Comparison of ENCODE assay signal across 8 cellular contexts in genomic region chr2:84970266-84970955, GRCh38. TPM values are rescaled to one million over a fixed set of nuclear protein-coding genes. Genes with fewer than 3 reads are reported as not detected.
A peak's percentile ranks its signal among the peaks of the same experiment; 100 is the strongest.
DNase-seq lines count a peak whose midpoint lies in the region; ATAC-seq and TF ChIP-seq lines count a peak whose summit lies in the region.

No MANE protein-coding gene starts in this region.

- in situ Hi-C loops in SK-MEL-5 (cut with HindIII; ENCODE audit: low pct_unique_long_range_greater_than_20kb, low sequenced_read_pairs), result no loop called here

- ATAC-seq in CD4-positive, alpha-beta T cell (ENCODE audit: poor library complexity), result peak; percentile 33
- peak; percentile 45 for ATAC-seq in GM19328 (IDR thresholded peaks at IDR 0.05; ENCODE audit: unreplicated experiment)
- ATAC-seq in HG03457 (IDR thresholded peaks at IDR 0.05; ENCODE audit: unreplicated experiment), result peak; percentile 35
- peak; percentile 55 to 74 for ATAC-seq in left cardiac atrium

- H3K36me3 Mint-ChIP-seq in CD4-positive, alpha-beta T cell (ENCODE audit: low read depth), result peaks cover 31% of the 10 kb centered on the region
- peaks cover 52% of the 10 kb centered on the region for H3K36me3 Mint-ChIP-seq in activated naive CD8-positive, alpha-beta T cell treated with anti-CD3 and anti-CD28 coated beads for 36 hours

- DNase-seq in CD4-positive, alpha-beta T cell, result peak; percentile 4 to 58 (median 33)
- DNase-seq in SK-MEL-5 (ENCODE audit: low read depth, low spot score) (peak; percentile 50), left cardiac atrium (peak; percentile 65), posterior vena cava (ENCODE audit: low spot score) (peak; percentile 89)
- DNase-seq in activated naive CD8-positive, alpha-beta T cell treated with anti-CD3 and anti-CD28 coated beads for 36 hours, result peak; percentile 74

- H3K27ac Mint-ChIP-seq in CD4-positive, alpha-beta T cell, result peak overlapping the region; percentile 98
- H3K27ac Mint-ChIP-seq in activated naive CD8-positive, alpha-beta T cell treated with anti-CD3 and anti-CD28 coated beads for 36 hours, result peak overlapping the region; percentile 100

- H3K4me1 ChIP-seq in urinary bladder (ENCODE audit: insufficient read depth), result no peaks in the 10 kb centered on the region

- POLR2A ChIA-PET in CD4-positive, alpha-beta T cell (lab: Charles Lee), result interaction anchor here (0.6 to 6.3 kb wide), 17 partner anchors 9 to 1224 kb away, joined by 3 to 70 read pairs (median 5); partner anchors contain the start of genes IMMT, TGOLN2 and TMSB10

- H3K9me3 ChIP-seq in CD4-positive, alpha-beta T cell (ENCODE audit: control insufficient read depth, low read length), result no peaks in the 10 kb centered on the region

- intact Hi-C loops in CD4-positive, alpha-beta T cell (cut with DNase I, micrococcal nuclease), result loop anchor here (5.0 kb wide), 3 partner anchors 38 to 43 kb away; no protein-coding TSS in a partner anchor
- intact Hi-C loops in left cardiac atrium (cut with DNase I) (no loop called here), posterior vena cava (cut with DNase I) (loop anchor here (2.0 to 10.0 kb wide), 3 partner anchors 20 to 1067 kb away; no protein-coding TSS in a partner anchor)

- peaks cover 55% of the 10 kb centered on the region for H3K4me1 Mint-ChIP-seq in CD4-positive, alpha-beta T cell (ENCODE audit: low read depth)
- H3K4me1 Mint-ChIP-seq in activated naive CD8-positive, alpha-beta T cell treated with anti-CD3 and anti-CD28 coated beads for 36 hours, result peaks cover 36% of the 10 kb centered on the region

- no peaks in the 10 kb centered on the region for H3K36me3 ChIP-seq in urinary bladder (ENCODE audit: insufficient read depth)

- WGBS in urinary bladder, result under 1% methylated on average over 84 of the region's 84 CpGs

- CTCF ChIA-PET in CD4-positive, alpha-beta T cell (lab: Charles Lee), result interaction anchor here (3.0 kb wide), 1 partner anchor 44 kb away, joined by 15 read pairs; no protein-coding TSS in a partner anchor

- H3K4me3 ChIP-seq in urinary bladder (ENCODE audit: low read depth, low read length), result peak overlapping the region; percentile 100

- H3K27me3 ChIP-seq in CD4-positive, alpha-beta T cell (ENCODE audit: control insufficient read depth, insufficient read depth, low read length), result no peaks in the 10 kb centered on the region

- peak overlapping the region; percentile 84 for H3K27ac ChIP-seq in CD4-positive, alpha-beta T cell (ENCODE audit: low read depth, low read length)
- H3K27ac ChIP-seq in urinary bladder (ENCODE audit: low read depth), result peak overlapping the region; percentile 99

- H3K9me3 Mint-ChIP-seq in CD4-positive, alpha-beta T cell, result no peaks in the 10 kb centered on the region
- no peaks in the 10 kb centered on the region for H3K9me3 Mint-ChIP-seq in activated naive CD8-positive, alpha-beta T cell treated with anti-CD3 and anti-CD28 coated beads for 36 hours

- peak overlapping the region; percentile 99 for H3K4me3 Mint-ChIP-seq in CD4-positive, alpha-beta T cell
- peak overlapping the region; percentile 100 for H3K4me3 Mint-ChIP-seq in activated naive CD8-positive, alpha-beta T cell treated with anti-CD3 and anti-CD28 coated beads for 36 hours

- no peaks in the 10 kb centered on the region for H3K27me3 Mint-ChIP-seq in CD4-positive, alpha-beta T cell
- peaks cover 3% of the 10 kb centered on the region for H3K27me3 Mint-ChIP-seq in activated naive CD8-positive, alpha-beta T cell treated with anti-CD3 and anti-CD28 coated beads for 36 hours

- TF ChIP-seq CTCF in CD4-positive, alpha-beta T cell (IDR thresholded peaks at IDR 0.05), result no peak

RNA-seq across cellular contexts. Expression of gene KCMF1, which starts 0.6 kb away (rescaled TPM):
- 10 to 100 TPM; 72.4 to 78.0 TPM for total RNA-seq in CD4-positive, alpha-beta T cell
- total RNA-seq in SK-MEL-5 (2014; rRNA removed; shearing (Covaris generic)), result 86.3 and 98.3 TPM in 2 replicates
- 59.1 and 66.4 TPM in 2 replicates for polyA plus RNA-seq in SK-MEL-5 (2015; cell fraction: cytosol; rRNA removed)
- polyA plus RNA-seq in SK-MEL-5 (2015; cell fraction: nucleus; rRNA removed), result 23.2 and 31.9 TPM in 2 replicates
- total RNA-seq in activated naive CD8-positive, alpha-beta T cell treated with anti-CD3 and anti-CD28 coated beads for 36 hours, result 100 to 1,000 TPM; 101 to 111 TPM
- total RNA-seq in left cardiac atrium (10 to 100 TPM; 71.2 to 81.0 TPM), posterior vena cava (10 to 100 TPM; 56.9 to 73.4 TPM), urinary bladder (39.7 TPM)
- polyA plus RNA-seq in urinary bladder, result 42.7 TPM

Comparison
In these comparisons a context has a peak if more than half of its experiments do, and no peak if none do; other contexts are left out.
1. Peak in every context shown above with its lines: DNase-seq, ATAC-seq, H3K4me3 ChIP-seq and H3K27ac ChIP-seq.
2. DNase-seq: peak in every context shown above with its lines; median percentile 89 in posterior vena cava; 74 in activated naive CD8-positive, alpha-beta T cell treated with anti-CD3 and anti-CD28 coated beads for 36 hours; 65 in left cardiac atrium; 50 in SK-MEL-5; 33 in CD4-positive, alpha-beta T cell.
3. intact Hi-C loops: an anchor here in CD4-positive, alpha-beta T cell (5.0 kb wide) and posterior vena cava (2.0 to 10.0 kb wide); none called in left cardiac atrium.